Comparison of ENCODE assay signal across 7 cellular contexts in genomic region chr12:123671876-123672275, GRCh38. TPM values are rescaled to one million over a fixed set of nuclear protein-coding genes. Genes with fewer than 3 reads are reported as not detected.
DNase-seq lines count a peak whose midpoint lies in the region; ATAC-seq and TF ChIP-seq lines count a peak whose summit lies in the region.
"Had no signal": no experiment of that assay in that cellular context is flagged by ENCODE, and none has a peak within 500 bp of the region (broad histone marks: within the 10 kb centered on the region; RNA-seq: fewer than 3 reads in every experiment).

No MANE protein-coding gene starts in this region.

- TF ChIP-seq EP300 in SK-N-SH (IDR thresholded peaks at IDR 0.05; ENCODE audit: borderline replicate concordance in 1 of 2, low read depth in 1 of 2, low read length in 1 of 2), result no peak

- H3K9me3 Mint-ChIP-seq in stimulated activated naive B cell treated with anti-CD40 and anti-IgM and Interleukin-4, amounts not matched to agents 10 μg/mL and 1 μg/mL and 100 μg/mL, for 72 hours, result no peaks in the 10 kb centered on the region

- CTCF ChIA-PET in SK-N-SH (lab: Yijun Ruan, JAX), result interaction anchor here (1.0 to 1.5 kb wide), 4 partner anchors 15 to 312 kb away, joined by 3 to 5 read pairs (median 4); no protein-coding TSS in a partner anchor

- H3K4me3 Mint-ChIP-seq in stimulated activated naive B cell treated with anti-CD40 and anti-IgM and Interleukin-4, amounts not matched to agents 10 μg/mL and 1 μg/mL and 100 μg/mL, for 72 hours, result peak overlapping the region; percentile 90 to 95

- peaks cover 8 to 19% of the 10 kb centered on the region in 2 donors for H3K36me3 Mint-ChIP-seq in stimulated activated naive B cell treated with anti-CD40 and anti-IgM and Interleukin-4, amounts not matched to agents 10 μg/mL and 1 μg/mL and 100 μg/mL, for 72 hours

- H3K36me3 ChIP-seq in SK-N-SH (replicated peaks in 1 of 2; ENCODE audit: control insufficient read depth in 1 of 2, insufficient read depth in 2 of 2, low read length in 1 of 2), result peaks cover 4 to 9% of the 10 kb centered on the region in 2 experiments

- H3K4me2 ChIP-seq in SK-N-SH, result peak overlapping the region; percentile 95

- no peaks in the 10 kb centered on the region for H3K27me3 Mint-ChIP-seq in stimulated activated naive B cell treated with anti-CD40 and anti-IgM and Interleukin-4, amounts not matched to agents 10 μg/mL and 1 μg/mL and 100 μg/mL, for 72 hours

- ATAC-seq in SK-N-SH treated with all-trans-retinoic acid at 6 μM for 48 hours, result no peak
- no peak for ATAC-seq in stimulated activated naive B cell treated with anti-CD40 and anti-IgM and Interleukin-4, amounts not matched to agents 10 μg/mL and 1 μg/mL and 100 μg/mL, for 72 hours (replicated peaks)
- ATAC-seq in HG02759 (IDR thresholded peaks at IDR 0.05; ENCODE audit: unreplicated experiment), result no peak

- no peaks in the 10 kb centered on the region for H4K20me1 ChIP-seq in SK-N-SH (ENCODE audit: insufficient read depth)

- peak overlapping the region; percentile 77; the same call in 1 of the 2 replicates for H3K9ac ChIP-seq in SK-N-SH

- H3K4me3 ChIP-seq in SK-N-SH (ENCODE audit: low read depth in 2 of 2, low read length in 1 of 2), result peak overlapping the region; percentile 71 to 89
- H3K4me3 ChIP-seq in epithelial cell of esophagus (ENCODE audit: low read length), result peak overlapping the region; percentile 72

- H3K27ac ChIP-seq in SK-N-SH (ENCODE audit: low read depth in 2 of 2, low read length in 1 of 2), result no peak overlapping the region

- no peaks in the 10 kb centered on the region for H3K9me3 ChIP-seq in SK-N-SH

- peaks cover 7 to 19% of the 10 kb centered on the region in 2 donors for H3K4me1 Mint-ChIP-seq in stimulated activated naive B cell treated with anti-CD40 and anti-IgM and Interleukin-4, amounts not matched to agents 10 μg/mL and 1 μg/mL and 100 μg/mL, for 72 hours

- no peaks in the 10 kb centered on the region for H3K27me3 ChIP-seq in SK-N-SH (ENCODE audit: insufficient read depth)

- H3K9me2 ChIP-seq in SK-N-SH, result no peaks in the 10 kb centered on the region

- peak overlapping the region; percentile 99 for H2AFZ ChIP-seq in SK-N-SH (ENCODE audit: low read depth)

- no peak for TF ChIP-seq CTCF in SK-N-SH (IDR thresholded peaks at IDR 0.05)
- no peak for TF ChIP-seq CTCF in epithelial cell of esophagus (IDR thresholded peaks at IDR 0.05; ENCODE audit: insufficient read depth, low read depth, low read length, missing control alignments)

- peaks cover 7 to 8% of the 10 kb centered on the region in 2 experiments; a peak in 3 of 4 replicates for H3K4me1 ChIP-seq in SK-N-SH (ENCODE audit: control insufficient read depth in 1 of 2, insufficient read depth in 2 of 2, low read depth in 1 of 2, low read length in 1 of 2)

- DNase-seq in SK-N-SH (no peak), epithelial cell of esophagus (ENCODE audit: low read depth) (peak; percentile 7), GOT3 (lab: John Stamatoyannopoulos, UW) (no peak)
- no peak for DNase-seq in stimulated activated naive B cell treated with anti-CD40 and anti-IgM and Interleukin-4, amounts not matched to agents 10 μg/mL and 1 μg/mL and 100 μg/mL, for 72 hours
- DNase-seq: KBM-7 had no signal

- H3F3A ChIP-seq in SK-N-SH (replicated peaks; ENCODE audit: insufficient read depth), result peaks cover 3% of the 10 kb centered on the region

- H3K27ac Mint-ChIP-seq in stimulated activated naive B cell treated with anti-CD40 and anti-IgM and Interleukin-4, amounts not matched to agents 10 μg/mL and 1 μg/mL and 100 μg/mL, for 72 hours, result no peak overlapping the region

- POLR2A ChIA-PET in SK-N-SH (lab: Yijun Ruan, JAX), result interaction anchor here (1.5 kb wide), 1 partner anchor 40 kb away, joined by 6 read pairs; the partner anchor contains the start of gene ATP6V0A2

- no peak for TF ChIP-seq RAD21 in SK-N-SH (IDR thresholded peaks at IDR 0.05; ENCODE audit: low read length)

- no peaks in the 10 kb centered on the region for H3K79me2 ChIP-seq in SK-N-SH (ENCODE audit: insufficient read depth)

- WGBS in SK-N-SH (ENCODE audit: low lambda C conversion rate), result 92% methylated on average over 6 of the region's 6 CpGs

TF ChIP-seq in SK-N-SH, 30 proteins besides CTCF, POLR2A, EP300 and RAD21 (continues in another document):
- no peak for TF ChIP-seq EZH2phosphoT487 (IDR thresholded peaks at IDR 0.05; ENCODE audit: borderline replicate concordance, low read depth)
- no peak for TF ChIP-seq TEAD4 (IDR thresholded peaks at IDR 0.05; ENCODE audit: borderline replicate concordance, insufficient read depth)
- no peak for TF ChIP-seq MEF2A (IDR thresholded peaks at IDR 0.05; ENCODE audit: borderline replicate concordance, low read depth)
- TF ChIP-seq GATA2 (CRISPR knock-in tag; IDR thresholded peaks at IDR 0.05), result no peak
- TF ChIP-seq, protein P1, sequence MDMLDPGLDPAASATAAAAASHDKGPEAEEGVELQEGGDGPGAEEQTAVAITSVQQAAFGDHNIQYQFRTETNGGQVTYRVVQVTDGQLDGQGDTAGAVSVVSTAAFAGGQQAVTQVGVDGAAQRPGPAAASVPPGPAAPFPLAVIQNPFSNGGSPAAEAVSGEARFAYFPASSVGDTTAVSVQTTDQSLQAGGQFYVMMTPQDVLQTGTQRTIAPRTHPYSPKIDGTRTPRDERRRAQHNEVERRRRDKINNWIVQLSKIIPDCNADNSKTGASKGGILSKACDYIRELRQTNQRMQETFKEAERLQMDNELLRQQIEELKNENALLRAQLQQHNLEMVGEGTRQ (IDR thresholded peaks at IDR 0.05; ENCODE audit: borderline replicate concordance, low read depth, low read length), result no peak
- TF ChIP-seq SMC3 (IDR thresholded peaks at IDR 0.05; ENCODE audit: low read depth, low read length), result no peak
- TF ChIP-seq TCF12 (IDR thresholded peaks at IDR 0.05), result no peak
- no peak for TF ChIP-seq JUND (IDR thresholded peaks at IDR 0.05)
- TF ChIP-seq NRF1 (IDR thresholded peaks at IDR 0.05; ENCODE audit: low read depth, low read length), result no peak
- no peak for TF ChIP-seq RXRA (IDR thresholded peaks at IDR 0.05; ENCODE audit: borderline replicate concordance, low read depth)

TF ChIP-seq in SK-N-SH treated with all-trans-retinoic acid at 6 μM for 48 hours, 23 proteins besides CTCF, POLR2A, EP300 and RAD21:
- TF ChIP-seq, protein P2, sequence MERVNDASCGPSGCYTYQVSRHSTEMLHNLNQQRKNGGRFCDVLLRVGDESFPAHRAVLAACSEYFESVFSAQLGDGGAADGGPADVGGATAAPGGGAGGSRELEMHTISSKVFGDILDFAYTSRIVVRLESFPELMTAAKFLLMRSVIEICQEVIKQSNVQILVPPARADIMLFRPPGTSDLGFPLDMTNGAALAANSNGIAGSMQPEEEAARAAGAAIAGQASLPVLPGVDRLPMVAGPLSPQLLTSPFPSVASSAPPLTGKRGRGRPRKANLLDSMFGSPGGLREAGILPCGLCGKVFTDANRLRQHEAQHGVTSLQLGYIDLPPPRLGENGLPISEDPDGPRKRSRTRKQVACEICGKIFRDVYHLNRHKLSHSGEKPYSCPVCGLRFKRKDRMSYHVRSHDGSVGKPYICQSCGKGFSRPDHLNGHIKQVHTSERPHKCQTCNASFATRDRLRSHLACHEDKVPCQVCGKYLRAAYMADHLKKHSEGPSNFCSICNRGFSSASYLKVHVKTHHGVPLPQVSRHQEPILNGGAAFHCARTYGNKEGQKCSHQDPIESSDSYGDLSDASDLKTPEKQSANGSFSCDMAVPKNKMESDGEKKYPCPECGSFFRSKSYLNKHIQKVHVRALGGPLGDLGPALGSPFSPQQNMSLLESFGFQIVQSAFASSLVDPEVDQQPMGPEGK (CRISPR knock-in tag; IDR thresholded peaks at IDR 0.05; ENCODE audit: borderline replicate concordance), result no peak
- TF ChIP-seq ESRRG (CRISPR knock-in tag; IDR thresholded peaks at IDR 0.05), result no peak
- TF ChIP-seq, protein P3, sequence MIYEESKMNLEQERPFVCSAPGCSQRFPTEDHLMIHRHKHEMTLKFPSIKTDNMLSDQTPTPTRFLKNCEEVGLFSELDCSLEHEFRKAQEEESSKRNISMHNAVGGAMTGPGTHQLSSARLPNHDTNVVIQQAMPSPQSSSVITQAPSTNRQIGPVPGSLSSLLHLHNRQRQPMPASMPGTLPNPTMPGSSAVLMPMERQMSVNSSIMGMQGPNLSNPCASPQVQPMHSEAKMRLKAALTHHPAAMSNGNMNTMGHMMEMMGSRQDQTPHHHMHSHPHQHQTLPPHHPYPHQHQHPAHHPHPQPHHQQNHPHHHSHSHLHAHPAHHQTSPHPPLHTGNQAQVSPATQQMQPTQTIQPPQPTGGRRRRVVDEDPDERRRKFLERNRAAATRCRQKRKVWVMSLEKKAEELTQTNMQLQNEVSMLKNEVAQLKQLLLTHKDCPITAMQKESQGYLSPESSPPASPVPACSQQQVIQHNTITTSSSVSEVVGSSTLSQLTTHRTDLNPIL (CRISPR knock-in tag; IDR thresholded peaks at IDR 0.05; ENCODE audit: low read depth), result no peak
- TF ChIP-seq CSDC2 (CRISPR knock-in tag; IDR thresholded peaks at IDR 0.05), result no peak
- no peak for TF ChIP-seq ARNTL (CRISPR knock-in tag; IDR thresholded peaks at IDR 0.05; ENCODE audit: borderline replicate concordance, low read depth)
- TF ChIP-seq ZFP30 (CRISPR knock-in tag; IDR thresholded peaks at IDR 0.05), result no peak
- no peak for TF ChIP-seq GLIS3 (CRISPR knock-in tag; IDR thresholded peaks at IDR 0.05)
- no peak for TF ChIP-seq TCF4 (CRISPR knock-in tag; IDR thresholded peaks at IDR 0.05; ENCODE audit: borderline replicate concordance)
- TF ChIP-seq ZNF565 (CRISPR knock-in tag; conservative IDR thresholded peaks at IDR 0.05; ENCODE audit: low read depth), result no peak
TF ChIP-seq in SK-N-SH treated with all-trans-retinoic acid at 6 μM for 48 hours: peak in this region for 0.

RNA-seq across cellular contexts. Expression of gene TCTN2, which starts 1.0 kb away (rescaled TPM):
- 7.1 and 9.1 TPM in 2 replicates for polyA plus RNA-seq in SK-N-SH (2012; rRNA removed)
- 6.8 and 7.7 TPM in 2 replicates for polyA plus RNA-seq in SK-N-SH (2012; cell fraction: cytosol; rRNA removed)
- 10.3 and 11.4 TPM in 2 replicates for polyA plus RNA-seq in SK-N-SH (2012; cell fraction: nucleus; rRNA removed)

RNA-seq across cellular contexts. Expression of gene GTF2H3, which starts 38.2 kb away (rescaled TPM):
- polyA plus RNA-seq in SK-N-SH (2012; rRNA removed), result 22.4 and 39.6 TPM in 2 replicates
- polyA plus RNA-seq in SK-N-SH (2012; cell fraction: cytosol; rRNA removed), result 40.4 and 41.3 TPM in 2 replicates
- polyA plus RNA-seq in SK-N-SH (2012; cell fraction: nucleus; rRNA removed), result 14.8 and 31.8 TPM in 2 replicates

RNA-seq across cellular contexts. Expression of gene EIF2B1, which starts 38.4 kb away (rescaled TPM):
- polyA plus RNA-seq in SK-N-SH (2012; rRNA removed), result 64.2 and 90.5 TPM in 2 replicates
- 85.2 and 94.4 TPM in 2 replicates for polyA plus RNA-seq in SK-N-SH (2012; cell fraction: cytosol; rRNA removed)
- polyA plus RNA-seq in SK-N-SH (2012; cell fraction: nucleus; rRNA removed), result 157 and 172 TPM in 2 replicates

RNA-seq across cellular contexts. Expression of gene ATP6V0A2, which starts 40.3 kb away (rescaled TPM):
- polyA plus RNA-seq in SK-N-SH (2012; rRNA removed), result 11.6 and 16.3 TPM in 2 replicates
- 8.5 and 9.2 TPM in 2 replicates for polyA plus RNA-seq in SK-N-SH (2012; cell fraction: cytosol; rRNA removed)
- 29.2 and 42.5 TPM in 2 replicates for polyA plus RNA-seq in SK-N-SH (2012; cell fraction: nucleus; rRNA removed)
